Comparison of ENCODE assay signal across 22 cellular contexts in the genomic region with DNA sequence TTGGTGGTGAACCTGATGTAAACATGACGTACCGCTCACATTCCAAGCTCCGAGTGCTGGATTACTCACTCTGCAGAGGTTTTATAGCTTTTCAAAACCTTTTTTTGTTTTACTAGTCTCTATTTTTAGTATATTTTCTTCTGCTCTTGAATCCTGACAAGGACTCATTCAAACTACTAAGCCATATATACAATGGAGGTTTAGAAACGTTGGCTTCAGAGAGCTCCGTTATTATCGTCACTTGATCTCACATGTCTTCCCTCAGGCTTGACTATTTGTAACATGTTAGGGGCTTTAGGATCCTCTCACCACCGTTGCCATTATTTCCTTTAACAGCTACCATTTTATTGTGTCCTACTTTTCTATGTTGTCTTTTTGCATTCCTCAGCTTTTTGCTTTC.
"Had no signal": no experiment of that assay in that cellular context is flagged by ENCODE, and none has a peak within 500 bp of the region (broad histone marks: within the 10 kb centered on the region; RNA-seq: fewer than 3 reads in every experiment).

No MANE protein-coding gene starts in this region.

- H3K27ac Mint-ChIP-seq: dendritic cell treated with granulocyte-macrophage colony-stimulating factor and Interleukin-4, amounts not matched to agents 40 ng/mL and 50 ng/mL, for 4 days; endodermal cell; natural killer cell; progenitor cell of endocrine pancreas; stimulated activated naive CD8-positive, alpha-beta T cell treated with anti-CD3 and anti-CD28 coated beads, Interleukin-15, amount 100 ng/mL, for 72 hours had no signal

- H3K4me1 Mint-ChIP-seq: endodermal cell; natural killer cell; stimulated activated naive CD8-positive, alpha-beta T cell treated with anti-CD3 and anti-CD28 coated beads, Interleukin-15, amount 100 ng/mL, for 72 hours had no signal

- H3K4me3 Mint-ChIP-seq: dendritic cell treated with granulocyte-macrophage colony-stimulating factor and Interleukin-4, amounts not matched to agents 40 ng/mL and 50 ng/mL, for 4 days; endodermal cell; natural killer cell; stimulated activated naive CD8-positive, alpha-beta T cell treated with anti-CD3 and anti-CD28 coated beads, Interleukin-15, amount 100 ng/mL, for 72 hours had no signal

- H3K27me3 Mint-ChIP-seq: dendritic cell treated with granulocyte-macrophage colony-stimulating factor and Interleukin-4, amounts not matched to agents 40 ng/mL and 50 ng/mL, for 4 days; progenitor cell of endocrine pancreas; stimulated activated naive CD8-positive, alpha-beta T cell treated with anti-CD3 and anti-CD28 coated beads, Interleukin-15, amount 100 ng/mL, for 72 hours had no signal

- H3K36me3 Mint-ChIP-seq: natural killer cell had no signal

- ATAC-seq: esophagus mucosa; gastroesophageal sphincter; heart left ventricle; left ventricle myocardium superior; lower lobe of right lung; natural killer cell; right lobe of liver; stimulated activated naive CD8-positive, alpha-beta T cell treated with anti-CD3 and anti-CD28 coated beads, Interleukin-15, amount 100 ng/mL, for 72 hours had no signal

- DNase-seq: colonic mucosa; effector CD8-positive, alpha-beta T cell; endodermal cell; foreskin fibroblast; heart left ventricle; hippocampal formation; islet precursor cell; left ventricle myocardium superior; lower lobe of right lung; natural killer cell; right lobe of liver; small intestine; stimulated activated CD4-positive, alpha-beta T cell treated with anti-CD3 and anti-CD28 coated beads, Interleukin-15, amount 100 ng/mL, for 24 hours; stimulated activated CD4-positive, alpha-beta T cell treated with anti-CD3 and anti-CD28 coated beads, Interleukin-2, amount 100 ng/mL, for 48 hours; stimulated activated CD8-positive, alpha-beta memory T cell treated with anti-CD3 and anti-CD28 coated beads, Interleukin-4, amount 100 ng/mL, for 48 hours; stimulated activated naive CD4-positive, alpha-beta T cell; stimulated activated naive CD8-positive, alpha-beta T cell treated with anti-CD3 and anti-CD28 coated beads, Interleukin-15, amount 100 ng/mL, for 72 hours; transverse colon had no signal
